2 cellular contexts compared by ENCODE assay signal in genomic region chr2:77522883-77523282, GRCh38.
A peak's percentile ranks its signal among the peaks of the same experiment; 100 is the strongest.
TF ChIP-seq lines count a peak whose summit lies in the region.

No MANE protein-coding gene starts in this region.

TF ChIP-seq in GM23338, 12 proteins besides CTCF, POLR2A, EP300 and RAD21:
- TF ChIP-seq, protein P1, sequence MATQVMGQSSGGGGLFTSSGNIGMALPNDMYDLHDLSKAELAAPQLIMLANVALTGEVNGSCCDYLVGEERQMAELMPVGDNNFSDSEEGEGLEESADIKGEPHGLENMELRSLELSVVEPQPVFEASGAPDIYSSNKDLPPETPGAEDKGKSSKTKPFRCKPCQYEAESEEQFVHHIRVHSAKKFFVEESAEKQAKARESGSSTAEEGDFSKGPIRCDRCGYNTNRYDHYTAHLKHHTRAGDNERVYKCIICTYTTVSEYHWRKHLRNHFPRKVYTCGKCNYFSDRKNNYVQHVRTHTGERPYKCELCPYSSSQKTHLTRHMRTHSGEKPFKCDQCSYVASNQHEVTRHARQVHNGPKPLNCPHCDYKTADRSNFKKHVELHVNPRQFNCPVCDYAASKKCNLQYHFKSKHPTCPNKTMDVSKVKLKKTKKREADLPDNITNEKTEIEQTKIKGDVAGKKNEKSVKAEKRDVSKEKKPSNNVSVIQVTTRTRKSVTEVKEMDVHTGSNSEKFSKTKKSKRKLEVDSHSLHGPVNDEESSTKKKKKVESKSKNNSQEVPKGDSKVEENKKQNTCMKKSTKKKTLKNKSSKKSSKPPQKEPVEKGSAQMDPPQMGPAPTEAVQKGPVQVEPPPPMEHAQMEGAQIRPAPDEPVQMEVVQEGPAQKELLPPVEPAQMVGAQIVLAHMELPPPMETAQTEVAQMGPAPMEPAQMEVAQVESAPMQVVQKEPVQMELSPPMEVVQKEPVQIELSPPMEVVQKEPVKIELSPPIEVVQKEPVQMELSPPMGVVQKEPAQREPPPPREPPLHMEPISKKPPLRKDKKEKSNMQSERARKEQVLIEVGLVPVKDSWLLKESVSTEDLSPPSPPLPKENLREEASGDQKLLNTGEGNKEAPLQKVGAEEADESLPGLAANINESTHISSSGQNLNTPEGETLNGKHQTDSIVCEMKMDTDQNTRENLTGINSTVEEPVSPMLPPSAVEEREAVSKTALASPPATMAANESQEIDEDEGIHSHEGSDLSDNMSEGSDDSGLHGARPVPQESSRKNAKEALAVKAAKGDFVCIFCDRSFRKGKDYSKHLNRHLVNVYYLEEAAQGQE (IDR thresholded peaks at IDR 0.05; ENCODE audit: unreplicated experiment): no peak
- peak; percentile 83 for TF ChIP-seq NANOG (IDR thresholded peaks at IDR 0.05; ENCODE audit: borderline replicate concordance)

TF ChIP-seq in H1, 55 proteins besides CTCF, POLR2A, EP300 and RAD21:
- TF ChIP-seq CBX8 (IDR thresholded peaks at IDR 0.05; ENCODE audit: borderline replicate concordance, low read depth, low read length) (no peak), ASH2L (IDR thresholded peaks at IDR 0.05; ENCODE audit: low read length) (no peak), SP1 (IDR thresholded peaks at IDR 0.05; ENCODE audit: low read depth, low read length) (0 out of 2 replicates have a peak, but pooled peaks have one; percentile 17), MAFK (IDR thresholded peaks at IDR 0.05; ENCODE audit: low read depth, low read length) (0 out of 2 replicates have a peak, but pooled peaks have one; percentile 31), POU5F1 (IDR thresholded peaks at IDR 0.05; ENCODE audit: low read depth, low read length) (peak; percentile 85; the same call in 1 of the 2 replicates), SIRT6 (IDR thresholded peaks at IDR 0.05; ENCODE audit: low read length) (no peak), HDAC2 (IDR thresholded peaks at IDR 0.05; ENCODE audit: borderline replicate concordance in 1 of 2, low read depth in 2 of 2, low read length in 2 of 2) (peak in 1 of 2 experiments; percentile 57; a peak in 1 of 4 replicates)
